ENCODE assay signal across 9 cellular contexts in genomic region chr15:94297543-94297942, GRCh38.
A peak's percentile ranks its signal among the peaks of the same experiment; 100 is the strongest.
DNase-seq lines count a peak whose midpoint lies in the region; ATAC-seq and TF ChIP-seq lines count a peak whose summit lies in the region.
"Had no signal": no experiment of that assay in that cellular context is flagged by ENCODE, and none has a peak within 500 bp of the region (broad histone marks: within the 10 kb centered on the region; RNA-seq: fewer than 3 reads in every experiment).

No MANE protein-coding gene starts in this region.

- TF ChIP-seq POLR2A in gastrocnemius medialis (IDR thresholded peaks at IDR 0.05) = no peak

- peak; percentile 54 for DNase-seq in CD1c-positive myeloid dendritic cell (ENCODE audit: extremely low spot score)
- DNase-seq in GM20000 (ENCODE audit: low spot score) = peak; percentile 11
- DNase-seq in central memory CD8-positive, alpha-beta T cell (ENCODE audit: low spot score in 2 of 2) = no peak
- no peak for DNase-seq in NCI-H146 (lab: John Stamatoyannopoulos, UW)
- no peak for DNase-seq in gastrocnemius medialis
- no peak for DNase-seq in HT-29 (ENCODE audit: low spot score)
- no peak for DNase-seq in glomerular visceral epithelial cell (ENCODE audit: extremely low spot score)
- DNase-seq: substantia nigra had no signal

- no peaks in the 10 kb centered on the region for H3K27me3 ChIP-seq in gastrocnemius medialis

- peaks cover 47% of the 10 kb centered on the region for H3K4me1 Mint-ChIP-seq in central memory CD8-positive, alpha-beta T cell

- H3K4me3 ChIP-seq in gastrocnemius medialis = no peak overlapping the region

- no peaks in the 10 kb centered on the region for H3K4me1 ChIP-seq in gastrocnemius medialis

- H3K9me3 Mint-ChIP-seq in central memory CD8-positive, alpha-beta T cell = peaks cover 6% of the 10 kb centered on the region

- in situ Hi-C loops in gastrocnemius medialis (cut with MboI; ENCODE audit: low sequenced_read_pairs in 4 of 4) = no loop called here

- no peak overlapping the region for H3K4me3 Mint-ChIP-seq in central memory CD8-positive, alpha-beta T cell

- H3K36me3 ChIP-seq in gastrocnemius medialis = no peaks in the 10 kb centered on the region

- H3K9me3 ChIP-seq in gastrocnemius medialis = no peaks in the 10 kb centered on the region

- no peaks in the 10 kb centered on the region for H3K27me3 Mint-ChIP-seq in central memory CD8-positive, alpha-beta T cell

- intact Hi-C loops in gastrocnemius medialis (cut with DNase I; ENCODE audit: low total_unique reads) = no loop called here

- no peak overlapping the region for H3K27ac ChIP-seq in gastrocnemius medialis

- peak overlapping the region; percentile 32 for H3K27ac Mint-ChIP-seq in central memory CD8-positive, alpha-beta T cell (ENCODE audit: low read depth)

- H3K36me3 Mint-ChIP-seq in central memory CD8-positive, alpha-beta T cell (ENCODE audit: insufficient read depth) = peaks cover 2% of the 10 kb centered on the region

- ATAC-seq in HG03460 (IDR thresholded peaks at IDR 0.05; ENCODE audit: unreplicated experiment) (peak; percentile 85), gastrocnemius medialis (no peak)
- ATAC-seq in central memory CD8-positive, alpha-beta T cell (replicated peaks; ENCODE audit: extremely low read depth, poor library complexity, severe bottlenecking) = peak; percentile 10

- TF ChIP-seq CTCF in GM20000 (IDR thresholded peaks at IDR 0.05; ENCODE audit: extremely low read depth, missing control alignments) (no peak), gastrocnemius medialis (IDR thresholded peaks at IDR 0.05 in 4 of 5, conservative IDR thresholded peaks at IDR 0.05 in 1 of 5) (no peak)

Comparison
In these comparisons a context has a peak if more than half of its experiments do, and no peak if none do; other contexts are left out.
1. DNase-seq: peak in CD1c-positive myeloid dendritic cell (single experiment) and GM20000 (single experiment); none in central memory CD8-positive, alpha-beta T cell (0 of 2), NCI-H146 (single experiment), gastrocnemius medialis (0 of 2), HT-29 (single experiment) and glomerular visceral epithelial cell (single experiment).
2. ATAC-seq: peak in HG03460 (single experiment) and central memory CD8-positive, alpha-beta T cell (single experiment); none in gastrocnemius medialis (0 of 2).